25 cellular contexts compared by ENCODE assay signal in genomic region chr6:33558801-33559200, GRCh38. TPM values are rescaled to one million over a fixed set of nuclear protein-coding genes. Genes with fewer than 3 reads are reported as not detected.
DNase-seq lines count a peak whose midpoint lies in the region; ATAC-seq, FAIRE-seq and TF ChIP-seq lines count a peak whose summit lies in the region.
"Had no signal": no experiment of that assay in that cellular context is flagged by ENCODE, and none has a peak within 500 bp of the region (broad histone marks: within the 10 kb centered on the region; RNA-seq: fewer than 3 reads in every experiment).

No MANE protein-coding gene starts in this region.

- no peak overlapping the region for H3K27ac Mint-ChIP-seq in natural killer cell treated with Interleukin-12 subunit alpha and Interleukin-12 subunit beta and Interleukin-15 and Interleukin-18, amount 100 ng/mL, for 72 hours
- H3K27ac Mint-ChIP-seq in natural killer cell = no peak overlapping the region
- H3K27ac Mint-ChIP-seq: CD8-positive, alpha-beta memory T cell had no signal

- H3K9me3 Mint-ChIP-seq in natural killer cell treated with Interleukin-12 subunit alpha and Interleukin-12 subunit beta and Interleukin-15 and Interleukin-18, amount 100 ng/mL, for 72 hours = no peaks in the 10 kb centered on the region
- no peaks in the 10 kb centered on the region for H3K9me3 Mint-ChIP-seq in natural killer cell
- H3K9me3 Mint-ChIP-seq: CD4-positive, alpha-beta memory T cell; CD4-positive, CD25-positive, alpha-beta regulatory T cell; CD8-positive, alpha-beta memory T cell had no signal

- CTCF ChIA-PET in K562 (lab: Yijun Ruan, JAX; ENCODE audit: low intra/inter-chr PET ratio) = interaction anchor here (0.6 kb wide), 1 partner anchor 574 kb away, joined by 5 read pairs; no protein-coding TSS in a partner anchor

- POLR2A ChIA-PET in K562 (lab: Yijun Ruan, JAX) = interaction anchor here (1.4 to 2.7 kb wide), 2 partner anchors 9 to 16 kb away, joined by 3 to 13 read pairs; no protein-coding TSS in a partner anchor

- no peak for TF ChIP-seq EP300 in K562 (IDR thresholded peaks at IDR 0.05; ENCODE audit: low read length)

- H3K36me3 ChIP-seq in RWPE2 (ENCODE audit: low read depth) (no peaks in the 10 kb centered on the region), K562 (ENCODE audit: control insufficient read depth, insufficient read depth, low read length) (no peaks in the 10 kb centered on the region)
- H3K36me3 ChIP-seq: BE2C, BLaER1 had no signal

- no peak overlapping the region for H3K4me3 Mint-ChIP-seq in natural killer cell treated with Interleukin-12 subunit alpha and Interleukin-12 subunit beta and Interleukin-15 and Interleukin-18, amount 100 ng/mL, for 72 hours
- H3K4me3 Mint-ChIP-seq in natural killer cell = no peak overlapping the region
- H3K4me3 Mint-ChIP-seq: CD14-positive monocyte; CD4-positive, alpha-beta memory T cell; CD4-positive, CD25-positive, alpha-beta regulatory T cell; CD8-positive, alpha-beta memory T cell had no signal

- H3K4me1 ChIP-seq in RWPE2 (ENCODE audit: insufficient read depth, poor library complexity, severe bottlenecking) = peaks cover 19% of the 10 kb centered on the region
- peaks cover 0 to 5% of the 10 kb centered on the region in 2 experiments; a peak in 3 of 5 replicates for H3K4me1 ChIP-seq in K562 (replicated peaks in 1 of 2; ENCODE audit: control insufficient read depth in 2 of 2, insufficient read depth in 2 of 2, low read length in 2 of 2)
- H3K4me1 ChIP-seq: BE2C, BLaER1 had no signal

- 18% methylated on average over 7 of the region's 8 CpGs for WGBS in K562 (ENCODE audit: insufficient coverage, low coverage, missing lambda C conversion rate)

- H3K79me2 ChIP-seq in K562 (ENCODE audit: control insufficient read depth, insufficient read depth, low read length) = no peaks in the 10 kb centered on the region

- TF ChIP-seq CTCF in natural killer cell (IDR thresholded peaks at IDR 0.05) (no peak), RWPE2 (IDR thresholded peaks at IDR 0.05; ENCODE audit: poor library complexity, severe bottlenecking) (no peak), K562 (IDR thresholded peaks at IDR 0.05 in 2 of 3, conservative IDR thresholded peaks at IDR 0.05 in 1 of 3; ENCODE audit: insufficient read depth in 2 of 3, low read depth in 1 of 3, low read length in 3 of 3) (no peak)

- intact Hi-C loops in natural killer cell (cut with micrococcal nuclease) = no loop called here
- intact Hi-C loops in K562 (cut with micrococcal nuclease) = no loop called here
- intact Hi-C loops in left cardiac atrium (cut with DNase I) = no loop called here

- DNase-seq in natural killer cell treated with Interleukin-12 subunit alpha and Interleukin-12 subunit beta and Interleukin-15 and Interleukin-18, amount 100 ng/mL, for 72 hours (ENCODE audit: low spot score) = peak; percentile 8
- no peak for DNase-seq in natural killer cell
- DNase-seq in RWPE2 (ENCODE audit: low spot score) = no peak
- DNase-seq in K562 (ENCODE audit: extremely low read depth in 1 of 4, low spot score in 3 of 4) = no peak
- no peak for DNase-seq in left cardiac atrium
- DNase-seq in activated CD4-positive, alpha-beta T cell treated with anti-CD3 and anti-CD28 coated beads for 4 hours = no peak
- DNase-seq: 8988T; ACHN; BE2C; C1 segment of cervical spinal cord; CD4-positive, alpha-beta memory T cell; CD4-positive, CD25-positive, alpha-beta regulatory T cell; COR-L47; DMS 273 treated with DMSO at 0.1 percent for 48 hours; DMS153; DMS53; DMS79; DND-41; EL; GDM1 had no signal

- H3K36me3 Mint-ChIP-seq in natural killer cell treated with Interleukin-12 subunit alpha and Interleukin-12 subunit beta and Interleukin-15 and Interleukin-18, amount 100 ng/mL, for 72 hours = no peaks in the 10 kb centered on the region
- H3K36me3 Mint-ChIP-seq in natural killer cell = no peaks in the 10 kb centered on the region
- H3K36me3 Mint-ChIP-seq: CD14-positive monocyte; CD4-positive, alpha-beta memory T cell; CD4-positive, CD25-positive, alpha-beta regulatory T cell; CD8-positive, alpha-beta memory T cell had no signal

- H3K4me3 ChIP-seq in RWPE2 (ENCODE audit: severe bottlenecking) = no peak overlapping the region
- no peak overlapping the region for H3K4me3 ChIP-seq in K562
- H3K4me3 ChIP-seq: BLaER1 had no signal

- H3K9ac ChIP-seq in K562 (ENCODE audit: insufficient read depth in 1 of 2, low read depth in 2 of 2, low read length in 2 of 2) = no peak overlapping the region
- H3K9ac ChIP-seq: BLaER1 had no signal

- H3K9me1 ChIP-seq in K562 (ENCODE audit: control insufficient read depth, insufficient read depth, low read length) = no peaks in the 10 kb centered on the region

- no TSS peak for BruUV-seq in K562 (replicated peaks; lab: Mats Ljungman, UMichigan)

- no peaks in the 10 kb centered on the region for H3K27me3 Mint-ChIP-seq in natural killer cell treated with Interleukin-12 subunit alpha and Interleukin-12 subunit beta and Interleukin-15 and Interleukin-18, amount 100 ng/mL, for 72 hours
- H3K27me3 Mint-ChIP-seq in natural killer cell (ENCODE audit: low read depth in 2 of 2) = no peaks in the 10 kb centered on the region
- H3K27me3 Mint-ChIP-seq: CD4-positive, alpha-beta memory T cell; CD4-positive, CD25-positive, alpha-beta regulatory T cell; CD8-positive, alpha-beta memory T cell had no signal

- no peaks in the 10 kb centered on the region for H3K9me3 ChIP-seq in RWPE2 (ENCODE audit: severe bottlenecking)
- no peaks in the 10 kb centered on the region for H3K9me3 ChIP-seq in K562 (replicated peaks; ENCODE audit: control insufficient read depth, insufficient read depth, low read depth, low read length)
- H3K9me3 ChIP-seq: BE2C had no signal

- FAIRE-seq in K562 (lab: Jason Lieb, UNC) = no peak
- FAIRE-seq: A204.1, GM19239 had no signal

- in situ Hi-C loops in K562 (cut with MboI) = no loop called here

- H3K27ac ChIP-seq in RWPE2 (ENCODE audit: poor library complexity, severe bottlenecking) (peak overlapping the region; percentile 81), K562 (ENCODE audit: extremely low read depth, low read depth, low read length) (no peak overlapping the region)
- H3K27ac ChIP-seq: BLaER1 had no signal

- no peak for TF ChIP-seq RAD21 in K562 (CRISPR knock-in tag; conservative IDR thresholded peaks at IDR 0.05 in 1 of 2, IDR thresholded peaks at IDR 0.05 in 1 of 2)

- H3K4me1 Mint-ChIP-seq in natural killer cell treated with Interleukin-12 subunit alpha and Interleukin-12 subunit beta and Interleukin-15 and Interleukin-18, amount 100 ng/mL, for 72 hours (ENCODE audit: low read depth in 2 of 2) = peaks cover 0 to 3% of the 10 kb centered on the region in 2 donors
- no peaks in the 10 kb centered on the region for H3K4me1 Mint-ChIP-seq in natural killer cell
- H3K4me1 Mint-ChIP-seq: CD14-positive monocyte; CD4-positive, alpha-beta memory T cell; CD8-positive, alpha-beta memory T cell had no signal

- H3K27me3 ChIP-seq in RWPE2 (ENCODE audit: insufficient read depth, poor library complexity, severe bottlenecking) (no peaks in the 10 kb centered on the region), K562 (ENCODE audit: control insufficient read depth in 2 of 2, insufficient read depth in 2 of 2, low read length in 2 of 2) (no peaks in the 10 kb centered on the region)
- H3K27me3 ChIP-seq: BE2C, BLaER1 had no signal

- TF ChIP-seq POLR2A in K562 (conservative IDR thresholded peaks at IDR 0.05) = no peak

- H3K4me2 ChIP-seq in K562 (ENCODE audit: insufficient read depth, low read length) = no peak overlapping the region
- H3K4me2 ChIP-seq: BLaER1 had no signal

- ATAC-seq in natural killer cell treated with Interleukin-12 subunit alpha and Interleukin-12 subunit beta and Interleukin-15 and Interleukin-18, amount 100 ng/mL, for 72 hours = no peak
- ATAC-seq in natural killer cell (no peak), RWPE2 (ENCODE audit: low read depth) (no peak), K562 (no peak), left cardiac atrium (no peak)

- no peak overlapping the region for H2AFZ ChIP-seq in K562 (ENCODE audit: low read depth, low read length)

- no peaks in the 10 kb centered on the region for H4K20me1 ChIP-seq in K562 (replicated peaks; ENCODE audit: control insufficient read depth, insufficient read depth, low read length)
- H4K20me1 ChIP-seq: BLaER1 had no signal

TF ChIP-seq in K562, 482 proteins besides CTCF, POLR2A, EP300 and RAD21 (continues in another document):
- TF ChIP-seq PHF8 (IDR thresholded peaks at IDR 0.05; ENCODE audit: borderline replicate concordance, low read length) = no peak
- TF ChIP-seq SMAD1 (IDR thresholded peaks at IDR 0.05; ENCODE audit: low read depth, low read length, partially characterized antibody) = no peak
- TF ChIP-seq YY1 (IDR thresholded peaks at IDR 0.05; ENCODE audit: borderline replicate concordance in 1 of 3, control insufficient read depth in 1 of 3, extremely low read depth in 1 of 3, insufficient read depth in 3 of 3, insufficient read length in 1 of 3, insufficient replicate concordance in 2 of 3, low read depth in 1 of 3, low read length in 2 of 3) = no peak
- TF ChIP-seq ZC3H8 (IDR thresholded peaks at IDR 0.05) = no peak
- no peak for TF ChIP-seq SNAPC5 (CRISPR knock-in tag; IDR thresholded peaks at IDR 0.05)

RNA-seq across cellular contexts. Expression of gene BAK1, which starts 21.3 kb away (rescaled TPM):
- total RNA-seq in natural killer cell treated with Interleukin-12 subunit alpha and Interleukin-12 subunit beta and Interleukin-15 and Interleukin-18, amount 100 ng/mL, for 72 hours = 100 to 1,000 TPM; 101 to 103 TPM
- total RNA-seq in natural killer cell (10 to 100 TPM; 36.3 to 49.8 (median 40.7) TPM), K562 (2014; rRNA removed) (11.5 and 14.8 TPM in 2 replicates), K562 (2014; rRNA removed; fragmentation: Illumina TruSeq; extraction: Trizol) (14.4 and 16.5 TPM in 2 replicates), K562 (2015; rRNA removed; fragmentation: Illumina TruSeq; extraction: Trizol) (24.6 and 26.0 TPM in 2 replicates), K562 (2021) (28.2 and 30.7 TPM in 2 replicates), left cardiac atrium (10 to 100 TPM; 17.6 to 21.6 TPM)
- 5.4 and 22.3 TPM in 2 replicates for total RNA-seq in K562 (2011; cell fraction: chromatin; rRNA removed; ENCODE audit: low replicate concordance)
- 18.4 and 20.8 TPM in 2 replicates for total RNA-seq in K562 (2011; cell fraction: nucleolus; rRNA removed)
- 18.6 and 21.4 TPM in 2 replicates for total RNA-seq in K562 (2011; cell fraction: nucleoplasm; rRNA removed)
- polyA plus RNA-seq in K562 (2011; rRNA removed) (18.9 and 22.7 TPM in 2 replicates), K562 (2014; fragmentation: Illumina TruSeq; extraction: Trizol) (23.7 and 28.2 TPM in 2 replicates), K562 (2014; fragmentation: Nextera tagmentation; extraction: Ambion mirVana) (1 to 10 TPM; 5.4 to 9.7 TPM), K562 (2014; rRNA removed) (24.1 and 26.2 TPM in 2 replicates)
- 27.6 and 36.1 TPM in 2 replicates for polyA plus RNA-seq in K562 (2011; cell fraction: cytosol; rRNA removed)
- 19.6 and 25.1 TPM in 2 replicates for polyA plus RNA-seq in K562 (2011; cell fraction: nucleus; rRNA removed)
- 23.7 and 26.4 TPM in 2 replicates for polyA plus RNA-seq in K562 (2012)
- 12.4 and 16.0 TPM in 2 replicates for polyA minus RNA-seq in K562 (2011; rRNA and poly(A)+ RNA removed)
- 16.0 and 18.0 TPM in 2 replicates for polyA minus RNA-seq in K562 (2011; cell fraction: cytosol; rRNA and poly(A)+ RNA removed)
- polyA minus RNA-seq in K562 (2011; cell fraction: nucleus; rRNA and poly(A)+ RNA removed) = 5.7 and 7.8 TPM in 2 replicates
